In the genomic region with DNA sequence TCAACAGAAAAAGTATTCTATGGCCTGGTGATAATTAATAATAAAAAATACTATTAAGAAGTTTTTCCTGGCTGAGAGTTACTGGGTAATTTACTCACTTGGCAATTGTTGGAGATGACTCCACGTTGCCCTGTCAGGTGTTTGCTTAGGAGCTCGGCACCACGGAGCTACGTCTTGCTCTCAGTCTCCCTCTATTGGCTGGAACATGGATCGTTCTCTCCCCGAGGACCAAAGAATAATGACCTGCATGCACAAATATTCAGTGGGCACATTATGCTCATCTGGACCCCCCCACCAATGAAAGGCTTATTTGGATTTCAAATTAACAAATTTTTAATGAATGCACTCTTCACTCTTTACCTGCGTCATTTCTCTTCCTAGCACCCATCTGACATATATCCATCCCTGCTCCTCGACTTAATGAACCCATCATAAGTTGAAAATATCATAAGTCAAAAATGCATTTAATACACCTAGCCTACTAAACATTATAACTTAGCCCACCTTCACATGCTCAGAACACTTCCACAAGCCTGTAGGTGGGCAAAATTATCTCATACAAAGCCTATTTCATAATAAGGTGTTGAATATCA, we compare ENCODE assay signal across 8 cellular contexts.
DNase-seq lines count a peak whose midpoint lies in the region; ATAC-seq and TF ChIP-seq lines count a peak whose summit lies in the region.

No MANE protein-coding gene starts in this region.

- no peak for TF ChIP-seq POLR2A in transverse colon (IDR thresholded peaks at IDR 0.05)

- H3K4me3 ChIP-seq in AG04449 (ENCODE audit: low read depth, low read length) (no peak overlapping the region), GM12864 (ENCODE audit: low read depth, low read length) (no peak overlapping the region), MG63 (no peak overlapping the region), mammary epithelial cell (replicated peaks in 1 of 3; ENCODE audit: insufficient read depth in 1 of 3, low read depth in 2 of 3, low read length in 3 of 3) (no peak overlapping the region), transverse colon (no peak overlapping the region)

- TF ChIP-seq CTCF in AG04449 (IDR thresholded peaks at IDR 0.05; ENCODE audit: insufficient read depth, low read length, missing control alignments) (peak; percentile 82), GM12864 (IDR thresholded peaks at IDR 0.05; ENCODE audit: low read depth, low read length, missing control alignments) (peak; percentile 81), mammary epithelial cell (conservative IDR thresholded peaks at IDR 0.05 in 1 of 2, IDR thresholded peaks at IDR 0.05 in 1 of 2; ENCODE audit: extremely low read depth in 1 of 2, insufficient read depth in 1 of 2, low read depth in 1 of 2, low read length in 2 of 2) (peak; percentile 88 to 91), transverse colon (IDR thresholded peaks at IDR 0.05) (peak; percentile 31 to 65 (median 50))

- no peak overlapping the region for H3K27ac Mint-ChIP-seq in T-helper 17 cell

- dilution Hi-C loops in mammary epithelial cell (cut with HindIII; ENCODE audit: low sequenced_read_pairs), result no loop called here

- DNase-seq in AG04449 (ENCODE audit: low read depth, low spot score) (no peak), GM12864 (ENCODE audit: low read depth) (no peak), MG63 (peak; percentile 45), T-helper 17 cell (peak in 1 of 3 donors; percentile 17), mammary epithelial cell (peak; percentile 39), medulla oblongata (ENCODE audit: extremely low spot score) (peak; percentile 49), transverse colon (peak; percentile 32)

- in situ Hi-C loops in mammary epithelial cell (cut with MboI; ENCODE audit: low sequenced_read_pairs in 2 of 2), result no loop called here
- in situ Hi-C loops in transverse colon (cut with MboI; ENCODE audit: low pct_ligation_motif_present in 1 of 4, low pct_unique_long_range_greater_than_20kb in 1 of 4, low sequenced_read_pairs in 3 of 4), result no loop called here

- peak; percentile 86 for ATAC-seq in T-helper 17 cell
- ATAC-seq in HG03045 (IDR thresholded peaks at IDR 0.05; ENCODE audit: unreplicated experiment), result no peak

- no TSS peak for BruUV-seq in mammary epithelial cell (replicated peaks; lab: Mats Ljungman, UMichigan)

- H4K20me1 ChIP-seq in mammary epithelial cell (ENCODE audit: insufficient read depth, low read length), result no peaks in the 10 kb centered on the region

- H3K27ac ChIP-seq in mammary epithelial cell (ENCODE audit: insufficient read depth, low read depth, low read length) (no peak overlapping the region), transverse colon (no peak overlapping the region)

- H3K4me1 Mint-ChIP-seq in T-helper 17 cell, result peaks cover 4% of the 10 kb centered on the region

- H3K36me3 ChIP-seq in MG63 (no peaks in the 10 kb centered on the region), mammary epithelial cell (ENCODE audit: insufficient read depth, low read length) (no peaks in the 10 kb centered on the region), transverse colon (no peaks in the 10 kb centered on the region)

- no peaks in the 10 kb centered on the region for H3K4me1 ChIP-seq in mammary epithelial cell (ENCODE audit: insufficient read depth, low read length)
- H3K4me1 ChIP-seq in transverse colon, result no peaks in the 10 kb centered on the region

- CTCF ChIA-PET in AG04449 (lab: Yijun Ruan, JAX), result interaction anchor here (0.7 to 17.6 kb wide), 22 partner anchors 9 to 252 kb away, joined by 3 to 467 read pairs (median 5); a partner anchor contains a TSS
- CTCF ChIA-PET in mammary epithelial cell (lab: Charles Lee; ENCODE audit: low non-redundant PET), result interaction anchor here (0.6 to 1.0 kb wide), 5 partner anchors 19 to 138 kb away, joined by 3 to 9 read pairs (median 6); no protein-coding TSS in a partner anchor

- H3K4me3 Mint-ChIP-seq in T-helper 17 cell, result no peak overlapping the region

- peaks cover 65% of the 10 kb centered on the region for H3K27me3 Mint-ChIP-seq in T-helper 17 cell

- H3K9me3 ChIP-seq in MG63 (no peaks in the 10 kb centered on the region), T-helper 17 cell (ENCODE audit: control insufficient read depth, low read length, poor library complexity, severe bottlenecking) (no peaks in the 10 kb centered on the region), mammary epithelial cell (replicated peaks; ENCODE audit: insufficient read depth, low read length) (no peaks in the 10 kb centered on the region), transverse colon (no peaks in the 10 kb centered on the region)

- POLR2A ChIA-PET in AG04449 (lab: Yijun Ruan, JAX), result no interaction called here

- no peak overlapping the region for H2AFZ ChIP-seq in mammary epithelial cell (ENCODE audit: low read depth, low read length)

- H3K9ac ChIP-seq in mammary epithelial cell (ENCODE audit: insufficient read depth, low read length), result no peak overlapping the region

- intact Hi-C loops in mammary epithelial cell (cut with micrococcal nuclease) (loop anchor here (1.0 to 5.0 kb wide), 4 partner anchors 20 to 249 kb away; no protein-coding TSS in a partner anchor), transverse colon (cut with DNase I; ENCODE audit: low total_unique reads) (no loop called here)

- peaks cover 10% of the 10 kb centered on the region for H3K36me3 Mint-ChIP-seq in T-helper 17 cell (ENCODE audit: low read depth)

- no peaks in the 10 kb centered on the region for H3K79me2 ChIP-seq in mammary epithelial cell (ENCODE audit: insufficient read depth, low read length)

- H3K27me3 ChIP-seq in MG63 (peaks cover 11% of the 10 kb centered on the region; the same call in 1 of the 2 replicates), mammary epithelial cell (ENCODE audit: insufficient read depth, low read length) (no peaks in the 10 kb centered on the region), transverse colon (peaks cover 22% of the 10 kb centered on the region)

- TF ChIP-seq EP300 in transverse colon (IDR thresholded peaks at IDR 0.05; ENCODE audit: low read depth), result no peak

- no peak overlapping the region for H3K4me2 ChIP-seq in mammary epithelial cell (ENCODE audit: insufficient read depth, low read depth, low read length)

- WGBS in mammary epithelial cell (ENCODE audit: low coverage, missing lambda C conversion rate), result 24% methylated on average over 8 of the region's 8 CpGs
- WGBS in transverse colon (ENCODE audit: low coverage in 1 of 2), 2 donors, result 19 to 28% methylated on average over 6 to 8 of the region's 8 CpGs

Comparison
In these comparisons a context has a peak if more than half of its experiments do, and no peak if none do; other contexts are left out.
1. DNase-seq: peak in MG63 (single experiment), mammary epithelial cell (single experiment), medulla oblongata (single experiment) and transverse colon (single experiment); none in AG04449 (single experiment) and GM12864 (single experiment).
2. Peak in every context shown above with its lines, with median percentiles within 50 percentile points of each other: CTCF ChIP-seq.